Comparison of ENCODE assay signal across 20 cellular contexts in the genomic region with DNA sequence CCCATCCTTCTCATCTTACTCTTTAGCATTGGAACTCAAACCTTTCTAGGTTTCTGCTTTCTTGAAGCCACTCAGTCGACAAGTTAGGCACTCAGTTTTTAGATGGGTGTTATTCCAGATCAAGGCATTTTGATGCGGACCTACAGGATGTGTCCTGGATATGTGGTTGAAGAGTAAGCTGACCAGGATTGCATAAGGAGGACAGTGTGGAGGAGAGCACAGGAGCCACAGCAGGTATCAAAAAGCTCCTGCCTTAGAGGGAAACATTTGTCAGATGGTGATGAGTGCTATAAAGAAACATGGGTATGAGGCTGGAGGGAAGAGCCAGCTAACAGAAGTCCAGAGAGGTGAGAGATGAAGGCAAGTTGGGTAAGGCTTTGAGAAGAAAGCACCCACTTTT. TPM values are rescaled to one million over a fixed set of nuclear protein-coding genes. Genes with fewer than 3 reads are reported as not detected.
DNase-seq lines count a peak whose midpoint lies in the region; ATAC-seq, FAIRE-seq and TF ChIP-seq lines count a peak whose summit lies in the region.
"Had no signal": no experiment of that assay in that cellular context is flagged by ENCODE, and none has a peak within 500 bp of the region (broad histone marks: within the 10 kb centered on the region; RNA-seq: fewer than 3 reads in every experiment).

No MANE protein-coding gene starts in this region.

- no peak overlapping the region for H2BK120ac ChIP-seq in H9 (ENCODE audit: low read depth, low read length, poor library complexity, severe bottlenecking)

- H3K23ac ChIP-seq in H9 (ENCODE audit: insufficient read length, low read depth, low read length) = no peak overlapping the region

- H3K4me3 Mint-ChIP-seq in H9 (no peak overlapping the region), WTC11 (no peak overlapping the region), nephron progenitor cell (no peak overlapping the region), endothelial cell (ENCODE audit: unreplicated experiment) (no peak overlapping the region)
- H3K4me3 Mint-ChIP-seq: CD4-positive, alpha-beta T cell; GM23338 had no signal

- no peaks in the 10 kb centered on the region for H3K79me2 ChIP-seq in H9 (ENCODE audit: insufficient read depth, low read length)

- no peaks in the 10 kb centered on the region for H3K23me2 ChIP-seq in H9 (ENCODE audit: insufficient read length, low read depth, low read length, poor library complexity, severe bottlenecking)

- no peak overlapping the region for H3K27ac ChIP-seq in A549
- no peak overlapping the region for H3K27ac ChIP-seq in H9 (ENCODE audit: insufficient read length, low read depth, low read length)
- no peak overlapping the region for H3K27ac ChIP-seq in kidney (ENCODE audit: low read depth in 2 of 2, low read length in 2 of 2)
- no peak overlapping the region for H3K27ac ChIP-seq in small intestine (ENCODE audit: low read depth in 1 of 2, low read length in 1 of 2)
- H3K27ac ChIP-seq: C4-2B had no signal

- H3K4me3 ChIP-seq in A549 = no peak overlapping the region
- H3K4me3 ChIP-seq in kidney (ENCODE audit: low read length in 2 of 2) = no peak overlapping the region
- H3K4me3 ChIP-seq in small intestine (ENCODE audit: low read depth in 1 of 2, low read length in 2 of 2) = no peak overlapping the region
- H3K4me3 ChIP-seq: GM23338 had no signal

- no peak overlapping the region for H4K8ac ChIP-seq in H9 (replicated peaks; ENCODE audit: insufficient read length, low read depth, low read length)

- CTCF ChIA-PET in A549 (lab: Yijun Ruan, JAX) (interaction anchor here (0.6 to 1.4 kb wide), 2 partner anchors 99 to 260 kb away, joined by 3 to 5 read pairs; no protein-coding TSS in a partner anchor), WTC11 (lab: Charles Lee) (interaction anchor here (0.7 to 2.0 kb wide), 3 partner anchors 97 to 196 kb away, joined by 3 to 7 read pairs (median 3); no protein-coding TSS in a partner anchor)

- no peaks in the 10 kb centered on the region for H3K36me3 ChIP-seq in kidney (ENCODE audit: control insufficient read depth in 1 of 2, insufficient read depth in 2 of 2, low read length in 2 of 2)
- H3K36me3 ChIP-seq in small intestine (ENCODE audit: control insufficient read depth in 2 of 2, insufficient read depth in 2 of 2, low read length in 2 of 2) = no peaks in the 10 kb centered on the region

- TF ChIP-seq POLR2A in A549 (IDR thresholded peaks at IDR 0.05; ENCODE audit: low read length) = no peak

- ATAC-seq in A549 (peak; percentile 17 to 19; a peak in 2 of 6 replicates), WTC11 (no peak)
- ATAC-seq: GM23338 had no signal

- WGBS in A549 (ENCODE audit: missing lambda C conversion rate) = 61% methylated on average over 2 of the region's 2 CpGs
- WGBS in H9 (ENCODE audit: extremely low coverage, insufficient read length, low lambda C conversion rate) = no CpG with 5 or more reads among the region's 2 CpGs
- WGBS in small intestine, 3 donors = 80 to 92% (median 85%) methylated on average over 2 of the region's 2 CpGs

- H3K9me3 ChIP-seq in A549 (no peaks in the 10 kb centered on the region), H9 (ENCODE audit: control insufficient read depth, low read depth, low read length) (no peaks in the 10 kb centered on the region), kidney (ENCODE audit: control insufficient read depth in 1 of 2, low read length in 2 of 2) (no peaks in the 10 kb centered on the region), small intestine (ENCODE audit: control insufficient read depth, low read depth) (no peaks in the 10 kb centered on the region)
- H3K9me3 ChIP-seq: Caco-2 had no signal

- H3K14ac ChIP-seq in H9 (ENCODE audit: insufficient read depth, low read length) = no peak overlapping the region

- H2BK5ac ChIP-seq in H9 (ENCODE audit: insufficient read length, low read length) = no peak overlapping the region

- no peak overlapping the region for H2AK5ac ChIP-seq in H9 (ENCODE audit: insufficient read length, low read length)

- H3K4me1 ChIP-seq in A549 (no peaks in the 10 kb centered on the region), H9 (ENCODE audit: insufficient read depth, low read length) (no peaks in the 10 kb centered on the region), kidney (ENCODE audit: control insufficient read depth in 1 of 2, insufficient read depth in 1 of 2, low read depth in 1 of 2, low read length in 2 of 2) (peaks cover 7 to 8% of the 10 kb centered on the region in 2 donors), small intestine (ENCODE audit: control insufficient read depth in 2 of 2, insufficient read depth in 1 of 2, low read depth in 1 of 2, low read length in 1 of 2) (peaks cover 0 to 2% of the 10 kb centered on the region in 2 donors)
- H3K4me1 ChIP-seq: Caco-2 had no signal

- H3K36me3 Mint-ChIP-seq in H9 (ENCODE audit: insufficient read depth in 1 of 3, low read depth in 3 of 3) (peaks cover 0 to 11% (median 2%) of the 10 kb centered on the region in 3 experiments; a peak in 5 of 7 replicates), WTC11 (no peaks in the 10 kb centered on the region), nephron progenitor cell (ENCODE audit: low read depth) (peaks cover 20% of the 10 kb centered on the region), endothelial cell (ENCODE audit: low read depth, unreplicated experiment) (no peaks in the 10 kb centered on the region)

- H3K4me2 ChIP-seq in A549 (no peak overlapping the region), H9 (ENCODE audit: insufficient read depth, insufficient read length, low read length) (no peak overlapping the region)
- H3K4me2 ChIP-seq: GM23338 had no signal

- no peak overlapping the region for H3K56ac ChIP-seq in H9 (ENCODE audit: insufficient read length, low read depth, low read length)

- H3K4ac ChIP-seq in H9 (ENCODE audit: low read depth, low read length) = no peak overlapping the region

- no peaks in the 10 kb centered on the region for H3K9me3 Mint-ChIP-seq in H9
- H3K9me3 Mint-ChIP-seq in WTC11 = no peaks in the 10 kb centered on the region
- H3K9me3 Mint-ChIP-seq in nephron progenitor cell = no peaks in the 10 kb centered on the region
- no peaks in the 10 kb centered on the region for H3K9me3 Mint-ChIP-seq in endothelial cell (ENCODE audit: unreplicated experiment)
- H3K9me3 Mint-ChIP-seq: CD4-positive, alpha-beta T cell; GM23338 had no signal

- intact Hi-C loops in kidney (cut with DNase I) = no loop called here

- FAIRE-seq in A549 (lab: Jason Lieb, UNC) = no peak
- FAIRE-seq in kidney (lab: Jason Lieb, UNC) = no peak
- FAIRE-seq in small intestine (lab: Jason Lieb, UNC) = no peak
- FAIRE-seq: A204.1, GM12892, GM18507, H54 had no signal

- no peak overlapping the region for H3T11ph ChIP-seq in H9 (ENCODE audit: low read length)

- H2BK15ac ChIP-seq in H9 (ENCODE audit: low read depth, low read length) = no peak overlapping the region

- no peak overlapping the region for H4K5ac ChIP-seq in H9 (ENCODE audit: insufficient read length, low read depth, low read length)

- no peak for TF ChIP-seq EP300 in A549 (IDR thresholded peaks at IDR 0.05)

- TF ChIP-seq CTCF in A549 (IDR thresholded peaks at IDR 0.05) = no peak
- no peak for TF ChIP-seq CTCF in H9 (conservative IDR thresholded peaks at IDR 0.05)
- no peak for TF ChIP-seq CTCF in WTC11 (IDR thresholded peaks at IDR 0.05)
- TF ChIP-seq CTCF in nephron progenitor cell (IDR thresholded peaks at IDR 0.05) = no peak
- no peak for TF ChIP-seq CTCF in kidney (IDR thresholded peaks at IDR 0.05; ENCODE audit: borderline replicate concordance, extremely low read depth, insufficient read depth)
- no peak for TF ChIP-seq CTCF in endothelial cell (IDR thresholded peaks at IDR 0.05; ENCODE audit: unreplicated experiment)

- no peaks in the 10 kb centered on the region; the same call in none of the 2 replicates for H3K27me3 Mint-ChIP-seq in H9 (ENCODE audit: low read depth)
- no peaks in the 10 kb centered on the region for H3K27me3 Mint-ChIP-seq in WTC11 (ENCODE audit: low read depth)
- H3K27me3 Mint-ChIP-seq in nephron progenitor cell (ENCODE audit: low read depth, poor library complexity) = no peaks in the 10 kb centered on the region
- H3K27me3 Mint-ChIP-seq in endothelial cell (ENCODE audit: unreplicated experiment) = peaks cover 1% of the 10 kb centered on the region
- H3K27me3 Mint-ChIP-seq: CD4-positive, alpha-beta T cell had no signal

- H4K91ac ChIP-seq in H9 (ENCODE audit: insufficient read length, low read depth, low read length) = no peak overlapping the region

- H2BK20ac ChIP-seq in H9 (ENCODE audit: low read depth, low read length, poor library complexity, severe bottlenecking) = no peak overlapping the region

- H3K27ac Mint-ChIP-seq in H9 = peak overlapping the region in 2 of 3 experiments; percentile 12 to 30; a peak in 2 of 7 replicates
- 0 out of 2 replicates have a peak overlapping the region, but pooled peaks have one; percentile 38 for H3K27ac Mint-ChIP-seq in WTC11
- H3K27ac Mint-ChIP-seq in nephron progenitor cell = peak overlapping the region; percentile 11
- H3K27ac Mint-ChIP-seq in endothelial cell (ENCODE audit: unreplicated experiment) = no peak overlapping the region
- H3K27ac Mint-ChIP-seq: CD4-positive, alpha-beta T cell; GM23338 had no signal

- H2BK12ac ChIP-seq in H9 (ENCODE audit: insufficient read length, low read depth, low read length) = no peak overlapping the region

- TF ChIP-seq RAD21 in A549 (conservative IDR thresholded peaks at IDR 0.05 in 1 of 2, IDR thresholded peaks at IDR 0.05 in 1 of 2) = no peak

- H3K9ac ChIP-seq in H9 (ENCODE audit: extremely low read depth, insufficient read length, low read length) = no peak overlapping the region
- H3K9ac ChIP-seq in kidney (ENCODE audit: low read length in 2 of 2) = no peak overlapping the region

- H4K20me1 ChIP-seq in H9 (ENCODE audit: control insufficient read depth, insufficient read depth, insufficient read length) = no peaks in the 10 kb centered on the region

- H2AFZ ChIP-seq in H9 (ENCODE audit: low read length) = no peak overlapping the region
- H2AFZ ChIP-seq: GM23338 had no signal

- H3K79me1 ChIP-seq in H9 (ENCODE audit: insufficient read depth, low read depth, low read length, poor library complexity, severe bottlenecking) = no peaks in the 10 kb centered on the region

- DNase-seq in A549 (ENCODE audit: low read depth in 1 of 2, low spot score in 1 of 2) (no peak), H9 (no peak), WTC11 (ENCODE audit: low spot score) (no peak), nephron progenitor cell (no peak), kidney (no peak), small intestine (no peak), endothelial cell (ENCODE audit: low spot score) (no peak)
- DNase-seq: AML-193; Caco-2; CD4-positive, alpha-beta T cell; DMS153; DMS79; GDM1 had no signal

- H3K4me1 Mint-ChIP-seq in H9 = peaks cover 6 to 16% of the 10 kb centered on the region in 2 experiments
- H3K4me1 Mint-ChIP-seq in WTC11 = peaks cover 9% of the 10 kb centered on the region
- peaks cover 20% of the 10 kb centered on the region for H3K4me1 Mint-ChIP-seq in nephron progenitor cell
- H3K4me1 Mint-ChIP-seq in endothelial cell (ENCODE audit: unreplicated experiment) = peaks cover 10% of the 10 kb centered on the region

- H3K27me3 ChIP-seq in H9 (ENCODE audit: insufficient read depth, low read length) (no peaks in the 10 kb centered on the region), small intestine (ENCODE audit: control insufficient read depth in 2 of 2, insufficient read depth in 2 of 2, low read length in 2 of 2) (no peaks in the 10 kb centered on the region)

- no peak overlapping the region for H3K18ac ChIP-seq in H9 (ENCODE audit: insufficient read length, low read depth, low read length)

- POLR2A ChIA-PET in A549 (lab: Yijun Ruan, JAX) = no interaction called here
- POLR2A ChIA-PET in WTC11 (lab: Charles Lee) = no interaction called here

RNA-seq across cellular contexts. Expression of gene OPRD1, which starts 33.9 kb away (rescaled TPM):
- polyA plus RNA-seq in A549 (2011; rRNA removed) = not detected in 2 replicates
- polyA plus RNA-seq in A549 (2012; cell fraction: cytosol; rRNA removed) = under 0.01 TPM in 1 of 2 replicates, not detected in the other
- 0.01 TPM in 1 of 2 replicates, not detected in the other for polyA plus RNA-seq in A549 (2012; cell fraction: nucleus; rRNA removed)
- 0.03 TPM in 1 of 3 replicates, not detected in the others for polyA plus RNA-seq in A549 (2017; fragmentation: RNase III; extraction: RNeasy Plus Mini Kit Qiagen cat#74134 plus additional on column Dnase treatment)
- polyA minus RNA-seq in A549 (2011; rRNA and poly(A)+ RNA removed) = under 0.01 TPM in 1 of 2 replicates, not detected in the other
- 1.8 and 2.5 TPM in 2 replicates for total RNA-seq in H9 (2021)
- total RNA-seq in WTC11 (2021) = 2.2 to 3.1 TPM (median 2.5 TPM) in 3 replicates
- total RNA-seq in kidney = not detected
- not detected for polyA plus RNA-seq in kidney (ENCODE audit: insufficient read depth, low read depth, low replicate concordance)
- under 1 TPM in 2 of 3 donors, not detected in 1; 0.06 to 0.27 TPM for polyA plus RNA-seq in small intestine
- total RNA-seq in endothelial cell (ENCODE audit: unreplicated experiment) = 9.7 TPM
- total RNA-seq: CD4-positive, alpha-beta T cell had no signal
- polyA plus RNA-seq: BJ had no signal

RNA-seq across cellular contexts. Expression of gene YTHDF2, which starts 41.3 kb away (rescaled TPM):
- polyA plus RNA-seq in A549 (2011; rRNA removed) (55.6 and 59.3 TPM in 2 replicates), A549 (2017; fragmentation: RNase III; extraction: RNeasy Plus Mini Kit Qiagen cat#74134 plus additional on column Dnase treatment) (51.4 to 53.2 TPM (median 52.7 TPM) in 3 replicates), kidney (ENCODE audit: insufficient read depth, low read depth, low replicate concordance) (38.2 TPM), small intestine (10 to 100 TPM; 39.1 to 45.4 (median 42.2) TPM)
- polyA plus RNA-seq in A549 (2012; cell fraction: cytosol; rRNA removed) = 28.0 and 30.7 TPM in 2 replicates
- polyA plus RNA-seq in A549 (2012; cell fraction: nucleus; rRNA removed) = 31.3 and 32.0 TPM in 2 replicates
- 108 and 113 TPM in 2 replicates for polyA minus RNA-seq in A549 (2011; rRNA and poly(A)+ RNA removed)
- total RNA-seq in H9 (2021) (196 and 200 TPM in 2 replicates), WTC11 (2021) (111 to 126 TPM (median 114 TPM) in 3 replicates), kidney (61.0 TPM), endothelial cell (ENCODE audit: unreplicated experiment) (118 TPM)
